1 cellular context compared by ENCODE assay signal in the genomic region with DNA sequence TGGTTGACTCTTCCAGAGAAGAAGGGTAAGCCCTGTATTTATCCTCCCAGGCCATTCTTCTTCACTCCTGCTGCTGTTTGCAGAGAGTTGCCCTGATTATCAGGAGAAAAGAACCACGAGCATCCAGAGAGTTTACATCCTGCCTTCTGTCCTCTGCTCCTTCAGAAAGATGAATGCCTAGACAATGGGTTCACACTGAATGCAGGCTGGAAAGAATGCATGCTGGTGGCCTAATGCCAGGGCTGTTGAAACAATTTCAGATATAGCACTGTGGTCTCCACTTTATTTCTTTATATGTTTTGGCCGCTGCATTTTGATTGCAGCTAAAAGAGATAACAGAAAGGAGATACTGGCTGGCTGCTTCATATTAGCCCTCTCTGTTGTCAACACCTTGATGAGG.
TF ChIP-seq lines count a peak whose summit lies in the region.

No MANE protein-coding gene starts in this region.

TF ChIP-seq in GM12878, 131 proteins besides CTCF, POLR2A, EP300 and RAD21:
- TF ChIP-seq KAT2A (conservative IDR thresholded peaks at IDR 0.05; ENCODE audit: control insufficient read depth, low read depth, low read length) (no peak), ZNF24 (IDR thresholded peaks at IDR 0.05) (no peak), BMI1 (IDR thresholded peaks at IDR 0.05; ENCODE audit: borderline replicate concordance) (no peak), GABPA (IDR thresholded peaks at IDR 0.05; ENCODE audit: low read depth) (no peak), HDAC6 (IDR thresholded peaks at IDR 0.05; ENCODE audit: unreplicated experiment) (no peak), BHLHE40 (IDR thresholded peaks at IDR 0.05; ENCODE audit: borderline replicate concordance in 1 of 2, low read depth in 2 of 2, low read length in 1 of 2) (no peak), REST (IDR thresholded peaks at IDR 0.05; ENCODE audit: low read depth, low read length) (no peak), E4F1 (IDR thresholded peaks at IDR 0.05; ENCODE audit: borderline replicate concordance, partially characterized antibody) (no peak), EZH2 (IDR thresholded peaks at IDR 0.05; ENCODE audit: borderline replicate concordance, control insufficient read depth, low read depth, low read length) (no peak), SMARCA5 (IDR thresholded peaks at IDR 0.05) (no peak), NR2F1 (conservative IDR thresholded peaks at IDR 0.05) (no peak), ATF7 (IDR thresholded peaks at IDR 0.05; ENCODE audit: low read depth) (no peak), POLR2AphosphoS5 (IDR thresholded peaks at IDR 0.05; ENCODE audit: low read length) (no peak), GATAD2B (conservative IDR thresholded peaks at IDR 0.05; ENCODE audit: low read depth) (no peak), CBX5 (IDR thresholded peaks at IDR 0.05; ENCODE audit: low read depth) (no peak), KDM1A (IDR thresholded peaks at IDR 0.05; ENCODE audit: borderline replicate concordance) (no peak)
- TF ChIP-seq, protein P1, sequence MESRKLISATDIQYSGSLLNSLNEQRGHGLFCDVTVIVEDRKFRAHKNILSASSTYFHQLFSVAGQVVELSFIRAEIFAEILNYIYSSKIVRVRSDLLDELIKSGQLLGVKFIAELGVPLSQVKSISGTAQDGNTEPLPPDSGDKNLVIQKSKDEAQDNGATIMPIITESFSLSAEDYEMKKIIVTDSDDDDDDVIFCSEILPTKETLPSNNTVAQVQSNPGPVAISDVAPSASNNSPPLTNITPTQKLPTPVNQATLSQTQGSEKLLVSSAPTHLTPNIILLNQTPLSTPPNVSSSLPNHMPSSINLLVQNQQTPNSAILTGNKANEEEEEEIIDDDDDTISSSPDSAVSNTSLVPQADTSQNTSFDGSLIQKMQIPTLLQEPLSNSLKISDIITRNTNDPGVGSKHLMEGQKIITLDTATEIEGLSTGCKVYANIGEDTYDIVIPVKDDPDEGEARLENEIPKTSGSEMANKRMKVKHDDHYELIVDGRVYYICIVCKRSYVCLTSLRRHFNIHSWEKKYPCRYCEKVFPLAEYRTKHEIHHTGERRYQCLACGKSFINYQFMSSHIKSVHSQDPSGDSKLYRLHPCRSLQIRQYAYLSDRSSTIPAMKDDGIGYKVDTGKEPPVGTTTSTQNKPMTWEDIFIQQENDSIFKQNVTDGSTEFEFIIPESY (IDR thresholded peaks at IDR 0.05): no peak
- TF ChIP-seq, protein P2, sequence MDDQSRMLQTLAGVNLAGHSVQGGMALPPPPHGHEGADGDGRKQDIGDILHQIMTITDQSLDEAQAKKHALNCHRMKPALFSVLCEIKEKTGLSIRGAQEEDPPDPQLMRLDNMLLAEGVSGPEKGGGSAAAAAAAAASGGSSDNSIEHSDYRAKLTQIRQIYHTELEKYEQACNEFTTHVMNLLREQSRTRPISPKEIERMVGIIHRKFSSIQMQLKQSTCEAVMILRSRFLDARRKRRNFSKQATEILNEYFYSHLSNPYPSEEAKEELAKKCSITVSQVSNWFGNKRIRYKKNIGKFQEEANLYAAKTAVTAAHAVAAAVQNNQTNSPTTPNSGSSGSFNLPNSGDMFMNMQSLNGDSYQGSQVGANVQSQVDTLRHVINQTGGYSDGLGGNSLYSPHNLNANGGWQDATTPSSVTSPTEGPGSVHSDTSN (IDR thresholded peaks at IDR 0.05; ENCODE audit: insufficient replicate concordance, low read depth, low read length): no peak
- TF ChIP-seq, protein P3, sequence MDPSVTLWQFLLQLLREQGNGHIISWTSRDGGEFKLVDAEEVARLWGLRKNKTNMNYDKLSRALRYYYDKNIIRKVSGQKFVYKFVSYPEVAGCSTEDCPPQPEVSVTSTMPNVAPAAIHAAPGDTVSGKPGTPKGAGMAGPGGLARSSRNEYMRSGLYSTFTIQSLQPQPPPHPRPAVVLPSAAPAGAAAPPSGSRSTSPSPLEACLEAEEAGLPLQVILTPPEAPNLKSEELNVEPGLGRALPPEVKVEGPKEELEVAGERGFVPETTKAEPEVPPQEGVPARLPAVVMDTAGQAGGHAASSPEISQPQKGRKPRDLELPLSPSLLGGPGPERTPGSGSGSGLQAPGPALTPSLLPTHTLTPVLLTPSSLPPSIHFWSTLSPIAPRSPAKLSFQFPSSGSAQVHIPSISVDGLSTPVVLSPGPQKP (IDR thresholded peaks at IDR 0.05; ENCODE audit: low read depth, low read length): no peak
TF ChIP-seq in GM12878: peak in this region for 0.
